Comparison of ENCODE assay signal across 17 cellular contexts in the genomic region with DNA sequence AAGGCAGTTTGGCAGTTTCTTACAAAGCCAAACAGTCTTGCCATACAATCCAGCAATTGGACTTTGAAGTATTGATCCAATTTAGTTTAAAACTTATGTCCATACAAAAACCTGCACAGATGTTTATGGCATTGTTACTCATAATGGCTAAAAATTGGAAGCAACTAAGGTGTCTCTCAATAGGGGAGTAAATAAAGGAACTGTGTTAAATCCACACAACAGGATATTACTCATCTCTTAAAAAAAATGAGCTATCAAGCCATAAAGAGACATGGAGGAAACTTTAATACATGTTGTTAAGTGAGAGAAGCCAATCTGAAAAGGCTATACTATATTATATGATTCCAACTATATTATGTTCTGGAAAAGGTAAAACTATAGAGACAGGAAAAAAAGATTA.
A peak's percentile ranks its signal among the peaks of the same experiment; 100 is the strongest.
DNase-seq lines count a peak whose midpoint lies in the region; ATAC-seq and FAIRE-seq lines count a peak whose summit lies in the region.
"Had no signal": no experiment of that assay in that cellular context is flagged by ENCODE, and none has a peak within 500 bp of the region (broad histone marks: within the 10 kb centered on the region; RNA-seq: fewer than 3 reads in every experiment).

No MANE protein-coding gene starts in this region.

- H3K4me1 Mint-ChIP-seq in activated T-cell treated with anti-CD3 and anti-CD28 coated beads, Interleukin-2, amount 50 U/mL, for 72 hours (ENCODE audit: low read depth), result peaks cover 33% of the 10 kb centered on the region
- peaks cover 39% of the 10 kb centered on the region for H3K4me1 Mint-ChIP-seq in central memory CD8-positive, alpha-beta T cell

- ATAC-seq in activated T-cell treated with anti-CD3 and anti-CD28 coated beads, Interleukin-2, amount 50 U/mL, for 72 hours (replicated peaks in 1 of 2), result no peak
- ATAC-seq in central memory CD8-positive, alpha-beta T cell (replicated peaks; ENCODE audit: extremely low read depth, poor library complexity, severe bottlenecking), result no peak
- no peak for ATAC-seq in HG03342 (IDR thresholded peaks at IDR 0.05; ENCODE audit: unreplicated experiment)

- no peak overlapping the region for H3K4me3 ChIP-seq in small intestine (ENCODE audit: low read depth in 1 of 2, low read length in 2 of 2)
- H3K4me3 ChIP-seq: BLaER1 treated with 17β-estradiol and CSF1 and Interleukin-3, amounts not matched to agents 10 nM and 100 nM; MG63 had no signal

- no peaks in the 10 kb centered on the region for H3K27me3 Mint-ChIP-seq in activated T-cell treated with anti-CD3 and anti-CD28 coated beads, Interleukin-2, amount 50 U/mL, for 72 hours (ENCODE audit: low read depth)
- no peaks in the 10 kb centered on the region for H3K27me3 Mint-ChIP-seq in central memory CD8-positive, alpha-beta T cell

- no peaks in the 10 kb centered on the region for H3K9me3 ChIP-seq in small intestine (ENCODE audit: control insufficient read depth, low read depth)
- H3K9me3 ChIP-seq: MG63 had no signal

- no peaks in the 10 kb centered on the region for H3K27me3 ChIP-seq in small intestine (ENCODE audit: control insufficient read depth in 2 of 2, insufficient read depth in 2 of 2, low read length in 2 of 2)
- H3K27me3 ChIP-seq: BLaER1 treated with 17β-estradiol and CSF1 and Interleukin-3, amounts not matched to agents 10 nM and 100 nM; MG63 had no signal

- no peaks in the 10 kb centered on the region for H3K36me3 ChIP-seq in small intestine (ENCODE audit: control insufficient read depth in 2 of 2, insufficient read depth in 2 of 2, low read length in 2 of 2)
- H3K36me3 ChIP-seq: BLaER1 treated with 17β-estradiol and CSF1 and Interleukin-3, amounts not matched to agents 10 nM and 100 nM; MG63 had no signal

- H3K9me3 Mint-ChIP-seq in activated T-cell treated with anti-CD3 and anti-CD28 coated beads, Interleukin-2, amount 50 U/mL, for 72 hours, result peaks cover 0 to 2% of the 10 kb centered on the region in 2 donors
- H3K9me3 Mint-ChIP-seq in central memory CD8-positive, alpha-beta T cell, result no peaks in the 10 kb centered on the region

- no peak overlapping the region for H3K27ac ChIP-seq in small intestine (ENCODE audit: low read depth in 1 of 2, low read length in 1 of 2)
- H3K27ac ChIP-seq: BLaER1 treated with 17β-estradiol and CSF1 and Interleukin-3, amounts not matched to agents 10 nM and 100 nM had no signal

- FAIRE-seq in small intestine (lab: Jason Lieb, UNC), result no peak
- FAIRE-seq: H54 had no signal

- no peak overlapping the region for H3K4me3 Mint-ChIP-seq in activated T-cell treated with anti-CD3 and anti-CD28 coated beads, Interleukin-2, amount 50 U/mL, for 72 hours
- no peak overlapping the region for H3K4me3 Mint-ChIP-seq in central memory CD8-positive, alpha-beta T cell
- H3K4me3 Mint-ChIP-seq: CD8-positive, alpha-beta memory T cell had no signal

- no peaks in the 10 kb centered on the region for H3K36me3 Mint-ChIP-seq in activated T-cell treated with anti-CD3 and anti-CD28 coated beads, Interleukin-2, amount 50 U/mL, for 72 hours (ENCODE audit: insufficient read depth in 2 of 2)
- H3K36me3 Mint-ChIP-seq in central memory CD8-positive, alpha-beta T cell (ENCODE audit: insufficient read depth), result peaks cover 3% of the 10 kb centered on the region

- H3K4me1 ChIP-seq in small intestine (ENCODE audit: control insufficient read depth in 2 of 2, insufficient read depth in 1 of 2, low read depth in 1 of 2, low read length in 1 of 2), result no peaks in the 10 kb centered on the region

- peak overlapping the region; percentile 19 for H3K27ac Mint-ChIP-seq in activated T-cell treated with anti-CD3 and anti-CD28 coated beads, Interleukin-2, amount 50 U/mL, for 72 hours
- peak overlapping the region; percentile 29 for H3K27ac Mint-ChIP-seq in central memory CD8-positive, alpha-beta T cell (ENCODE audit: low read depth)

- no peak for DNase-seq in activated T-cell treated with anti-CD3 and anti-CD28 coated beads, Interleukin-2, amount 50 U/mL, for 72 hours
- DNase-seq in activated T-cell treated with anti-CD3 and anti-CD28 coated beads, Interleukin-2, amount 50 U/mL, for 48 hours, result no peak
- DNase-seq in HT1080 (ENCODE audit: low read depth), result peak; percentile 36
- DNase-seq in central memory CD8-positive, alpha-beta T cell (ENCODE audit: low spot score in 2 of 2), result no peak
- DNase-seq in small intestine, result peak; percentile 7
- DNase-seq in COLO668 (lab: John Stamatoyannopoulos, UW; ENCODE audit: unreplicated experiment), result no peak
- no peak for DNase-seq in DMS 273 treated with DMSO at 0.1 percent for 48 hours (lab: John Stamatoyannopoulos, UW)
- DNase-seq: CD8-positive, alpha-beta memory T cell; MG63; NCI-H1092; NCI-H146; NCI-H2081; NCI-H774; SIG-M5 had no signal

Comparison
In these comparisons a context has a peak if more than half of its experiments do, and no peak if none do; other contexts are left out.
1. DNase-seq: peak in HT1080 (single experiment) and small intestine (single experiment); none in activated T-cell treated with anti-CD3 and anti-CD28 coated beads, Interleukin-2, amount 50 U/mL, for 72 hours (0 of 2), activated T-cell treated with anti-CD3 and anti-CD28 coated beads, Interleukin-2, amount 50 U/mL, for 48 hours (0 of 2), central memory CD8-positive, alpha-beta T cell (0 of 2), COLO668 (single experiment) and DMS 273 treated with DMSO at 0.1 percent for 48 hours (single experiment).